In the genomic region with DNA sequence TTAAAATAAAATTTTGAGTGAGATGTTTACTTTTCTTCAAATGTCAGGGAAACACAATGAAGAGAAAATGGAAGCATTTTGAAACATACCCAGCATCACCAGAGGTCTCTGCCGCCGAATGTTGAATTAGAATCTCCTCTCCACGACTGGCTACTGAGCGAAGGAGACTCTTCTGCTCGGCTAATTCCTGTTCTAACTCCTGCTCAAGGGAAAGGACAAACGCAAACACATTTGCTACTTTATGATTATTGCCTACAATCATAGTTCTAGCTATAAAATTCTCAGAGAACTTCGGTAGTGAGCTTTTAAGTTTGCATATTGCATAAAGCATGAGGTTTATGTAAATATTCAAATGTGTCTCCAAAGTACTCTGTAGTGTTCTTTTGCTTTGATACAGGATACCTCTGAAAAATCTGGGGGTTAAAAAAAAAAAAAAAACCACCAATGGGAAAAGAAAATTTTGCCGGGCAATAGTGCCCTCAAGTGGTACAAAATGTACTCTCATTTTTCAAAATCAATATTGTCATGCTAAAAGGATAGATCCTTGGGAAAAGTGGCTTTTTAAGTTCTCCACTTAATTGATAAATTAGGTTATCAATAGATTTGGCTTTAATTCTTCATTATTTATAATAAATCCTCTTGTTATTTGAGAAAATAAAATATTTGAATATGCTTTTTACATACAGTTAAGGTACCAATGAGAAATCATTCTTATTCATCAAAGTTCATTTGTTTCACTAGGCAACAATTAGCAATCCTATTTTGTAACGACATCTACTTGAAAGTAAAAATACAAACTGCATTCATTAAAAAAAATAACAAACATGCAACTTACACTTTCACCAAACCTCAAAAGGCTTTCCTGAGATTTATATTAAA, we compare ENCODE assay signal across 1 cellular context.
A peak's percentile ranks its signal among the peaks of the same experiment; 100 is the strongest.
TF ChIP-seq lines count a peak whose summit lies in the region.

No MANE protein-coding gene starts in this region.

TF ChIP-seq in HepG2, 621 proteins besides CTCF, POLR2A, EP300 and RAD21 (continued from another document):
- TF ChIP-seq, protein P1, sequence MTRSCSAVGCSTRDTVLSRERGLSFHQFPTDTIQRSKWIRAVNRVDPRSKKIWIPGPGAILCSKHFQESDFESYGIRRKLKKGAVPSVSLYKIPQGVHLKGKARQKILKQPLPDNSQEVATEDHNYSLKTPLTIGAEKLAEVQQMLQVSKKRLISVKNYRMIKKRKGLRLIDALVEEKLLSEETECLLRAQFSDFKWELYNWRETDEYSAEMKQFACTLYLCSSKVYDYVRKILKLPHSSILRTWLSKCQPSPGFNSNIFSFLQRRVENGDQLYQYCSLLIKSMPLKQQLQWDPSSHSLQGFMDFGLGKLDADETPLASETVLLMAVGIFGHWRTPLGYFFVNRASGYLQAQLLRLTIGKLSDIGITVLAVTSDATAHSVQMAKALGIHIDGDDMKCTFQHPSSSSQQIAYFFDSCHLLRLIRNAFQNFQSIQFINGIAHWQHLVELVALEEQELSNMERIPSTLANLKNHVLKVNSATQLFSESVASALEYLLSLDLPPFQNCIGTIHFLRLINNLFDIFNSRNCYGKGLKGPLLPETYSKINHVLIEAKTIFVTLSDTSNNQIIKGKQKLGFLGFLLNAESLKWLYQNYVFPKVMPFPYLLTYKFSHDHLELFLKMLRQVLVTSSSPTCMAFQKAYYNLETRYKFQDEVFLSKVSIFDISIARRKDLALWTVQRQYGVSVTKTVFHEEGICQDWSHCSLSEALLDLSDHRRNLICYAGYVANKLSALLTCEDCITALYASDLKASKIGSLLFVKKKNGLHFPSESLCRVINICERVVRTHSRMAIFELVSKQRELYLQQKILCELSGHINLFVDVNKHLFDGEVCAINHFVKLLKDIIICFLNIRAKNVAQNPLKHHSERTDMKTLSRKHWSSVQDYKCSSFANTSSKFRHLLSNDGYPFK (CRISPR knock-in tag; IDR thresholded peaks at IDR 0.05; ENCODE audit: borderline replicate concordance), result no peak
- TF ChIP-seq, protein P2, sequence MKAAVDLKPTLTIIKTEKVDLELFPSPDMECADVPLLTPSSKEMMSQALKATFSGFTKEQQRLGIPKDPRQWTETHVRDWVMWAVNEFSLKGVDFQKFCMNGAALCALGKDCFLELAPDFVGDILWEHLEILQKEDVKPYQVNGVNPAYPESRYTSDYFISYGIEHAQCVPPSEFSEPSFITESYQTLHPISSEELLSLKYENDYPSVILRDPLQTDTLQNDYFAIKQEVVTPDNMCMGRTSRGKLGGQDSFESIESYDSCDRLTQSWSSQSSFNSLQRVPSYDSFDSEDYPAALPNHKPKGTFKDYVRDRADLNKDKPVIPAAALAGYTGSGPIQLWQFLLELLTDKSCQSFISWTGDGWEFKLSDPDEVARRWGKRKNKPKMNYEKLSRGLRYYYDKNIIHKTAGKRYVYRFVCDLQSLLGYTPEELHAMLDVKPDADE (CRISPR knock-in tag; IDR thresholded peaks at IDR 0.05), result no peak
- TF ChIP-seq ZEB1 (IDR thresholded peaks at IDR 0.05; ENCODE audit: insufficient replicate concordance, low read depth) (no peak), TBX2 (CRISPR knock-in tag; IDR thresholded peaks at IDR 0.05; ENCODE audit: borderline replicate concordance) (no peak), GATAD2A (CRISPR knock-in tag; IDR thresholded peaks at IDR 0.05) (0 out of 2 replicates have a peak, but pooled peaks have one; percentile 17), ZNF563 (CRISPR knock-in tag; IDR thresholded peaks at IDR 0.05) (no peak), EED (CRISPR knock-in tag; IDR thresholded peaks at IDR 0.05) (no peak), ZNF652 (CRISPR knock-in tag; IDR thresholded peaks at IDR 0.05; ENCODE audit: borderline replicate concordance, low read depth) (peak; percentile 87), TARDBP (CRISPR knock-in tag; IDR thresholded peaks at IDR 0.05) (no peak), ASH2L (IDR thresholded peaks at IDR 0.05; ENCODE audit: insufficient read length, low read depth, low read length) (no peak), KAT2B (IDR thresholded peaks at IDR 0.05; ENCODE audit: borderline replicate concordance, low read depth, low read length) (0 out of 2 replicates have a peak, but pooled peaks have one; percentile 7), NFIC (IDR thresholded peaks at IDR 0.05; ENCODE audit: low read length) (peak; percentile 36; the same call in 1 of the 2 replicates), ZNF660 (CRISPR knock-in tag; IDR thresholded peaks at IDR 0.05; ENCODE audit: borderline replicate concordance, low read depth) (no peak), SP140L (CRISPR knock-in tag; IDR thresholded peaks at IDR 0.05; ENCODE audit: borderline replicate concordance) (0 out of 2 replicates have a peak, but pooled peaks have one; percentile 27), SMC3 (IDR thresholded peaks at IDR 0.05; ENCODE audit: low read length) (peak; percentile 85), ATF7-NPFF (CRISPR knock-in tag; IDR thresholded peaks at IDR 0.05; ENCODE audit: low read depth) (no peak), MIER2 (CRISPR knock-in tag; IDR thresholded peaks at IDR 0.05) (no peak), SMAD3 (CRISPR knock-in tag; IDR thresholded peaks at IDR 0.05) (no peak), AGO2 (optimal IDR thresholded peaks at IDR 0.05; ENCODE audit: low read depth, low read length) (no peak), PPARG (CRISPR knock-in tag; conservative IDR thresholded peaks at IDR 0.05) (0 out of 2 replicates have a peak, but pooled peaks have one; percentile 19), ONECUT2 (CRISPR knock-in tag; IDR thresholded peaks at IDR 0.05) (peak; percentile 80), STAG1 (CRISPR knock-in tag; IDR thresholded peaks at IDR 0.05) (peak; percentile 80), RARG (CRISPR knock-in tag; IDR thresholded peaks at IDR 0.05; ENCODE audit: low read depth) (no peak)
- TF ChIP-seq, protein P3, sequence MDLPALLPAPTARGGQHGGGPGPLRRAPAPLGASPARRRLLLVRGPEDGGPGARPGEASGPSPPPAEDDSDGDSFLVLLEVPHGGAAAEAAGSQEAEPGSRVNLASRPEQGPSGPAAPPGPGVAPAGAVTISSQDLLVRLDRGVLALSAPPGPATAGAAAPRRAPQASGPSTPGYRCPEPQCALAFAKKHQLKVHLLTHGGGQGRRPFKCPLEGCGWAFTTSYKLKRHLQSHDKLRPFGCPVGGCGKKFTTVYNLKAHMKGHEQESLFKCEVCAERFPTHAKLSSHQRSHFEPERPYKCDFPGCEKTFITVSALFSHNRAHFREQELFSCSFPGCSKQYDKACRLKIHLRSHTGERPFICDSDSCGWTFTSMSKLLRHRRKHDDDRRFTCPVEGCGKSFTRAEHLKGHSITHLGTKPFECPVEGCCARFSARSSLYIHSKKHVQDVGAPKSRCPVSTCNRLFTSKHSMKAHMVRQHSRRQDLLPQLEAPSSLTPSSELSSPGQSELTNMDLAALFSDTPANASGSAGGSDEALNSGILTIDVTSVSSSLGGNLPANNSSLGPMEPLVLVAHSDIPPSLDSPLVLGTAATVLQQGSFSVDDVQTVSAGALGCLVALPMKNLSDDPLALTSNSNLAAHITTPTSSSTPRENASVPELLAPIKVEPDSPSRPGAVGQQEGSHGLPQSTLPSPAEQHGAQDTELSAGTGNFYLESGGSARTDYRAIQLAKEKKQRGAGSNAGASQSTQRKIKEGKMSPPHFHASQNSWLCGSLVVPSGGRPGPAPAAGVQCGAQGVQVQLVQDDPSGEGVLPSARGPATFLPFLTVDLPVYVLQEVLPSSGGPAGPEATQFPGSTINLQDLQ (CRISPR knock-in tag; IDR thresholded peaks at IDR 0.05), result no peak
- TF ChIP-seq, protein P4, sequence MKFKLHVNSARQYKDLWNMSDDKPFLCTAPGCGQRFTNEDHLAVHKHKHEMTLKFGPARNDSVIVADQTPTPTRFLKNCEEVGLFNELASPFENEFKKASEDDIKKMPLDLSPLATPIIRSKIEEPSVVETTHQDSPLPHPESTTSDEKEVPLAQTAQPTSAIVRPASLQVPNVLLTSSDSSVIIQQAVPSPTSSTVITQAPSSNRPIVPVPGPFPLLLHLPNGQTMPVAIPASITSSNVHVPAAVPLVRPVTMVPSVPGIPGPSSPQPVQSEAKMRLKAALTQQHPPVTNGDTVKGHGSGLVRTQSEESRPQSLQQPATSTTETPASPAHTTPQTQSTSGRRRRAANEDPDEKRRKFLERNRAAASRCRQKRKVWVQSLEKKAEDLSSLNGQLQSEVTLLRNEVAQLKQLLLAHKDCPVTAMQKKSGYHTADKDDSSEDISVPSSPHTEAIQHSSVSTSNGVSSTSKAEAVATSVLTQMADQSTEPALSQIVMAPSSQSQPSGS (CRISPR knock-in tag; IDR thresholded peaks at IDR 0.05), result no peak
